ENCODE assay signal across 1 cellular context in the genomic region with DNA sequence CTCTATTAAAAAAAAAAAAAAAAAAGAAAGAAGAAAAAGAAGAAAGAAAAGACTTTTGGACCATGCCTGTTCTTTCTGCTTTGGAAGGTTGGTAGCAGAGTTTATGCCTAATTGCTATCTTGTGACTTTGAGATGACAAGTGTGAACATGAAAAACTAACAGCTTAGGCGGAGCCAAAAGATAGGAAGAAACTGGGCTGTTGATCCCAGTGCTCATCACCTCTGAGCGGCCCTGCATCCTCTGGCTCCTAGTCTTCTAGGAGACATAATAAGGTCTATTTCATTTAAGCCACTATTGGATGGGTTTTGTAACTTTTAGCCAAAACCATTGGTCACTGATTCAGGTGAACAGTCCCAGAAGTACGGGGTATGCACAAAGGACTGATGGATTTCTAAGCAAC.
TF ChIP-seq lines count a peak whose summit lies in the region.

No MANE protein-coding gene starts in this region.

TF ChIP-seq in IMR-90, 13 proteins besides CTCF, POLR2A, EP300 and RAD21:
- TF ChIP-seq MAFK (IDR thresholded peaks at IDR 0.05; ENCODE audit: low read depth, low read length), result no peak
- TF ChIP-seq, protein P1, sequence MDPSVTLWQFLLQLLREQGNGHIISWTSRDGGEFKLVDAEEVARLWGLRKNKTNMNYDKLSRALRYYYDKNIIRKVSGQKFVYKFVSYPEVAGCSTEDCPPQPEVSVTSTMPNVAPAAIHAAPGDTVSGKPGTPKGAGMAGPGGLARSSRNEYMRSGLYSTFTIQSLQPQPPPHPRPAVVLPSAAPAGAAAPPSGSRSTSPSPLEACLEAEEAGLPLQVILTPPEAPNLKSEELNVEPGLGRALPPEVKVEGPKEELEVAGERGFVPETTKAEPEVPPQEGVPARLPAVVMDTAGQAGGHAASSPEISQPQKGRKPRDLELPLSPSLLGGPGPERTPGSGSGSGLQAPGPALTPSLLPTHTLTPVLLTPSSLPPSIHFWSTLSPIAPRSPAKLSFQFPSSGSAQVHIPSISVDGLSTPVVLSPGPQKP (IDR thresholded peaks at IDR 0.05; ENCODE audit: borderline replicate concordance, low read depth, low read length), result no peak
- TF ChIP-seq CEBPB (IDR thresholded peaks at IDR 0.05; ENCODE audit: low read depth, low read length), result no peak
- no peak for TF ChIP-seq MAZ (IDR thresholded peaks at IDR 0.05; ENCODE audit: borderline replicate concordance, low read depth, low read length)
- no peak for TF ChIP-seq BHLHE40 (IDR thresholded peaks at IDR 0.05; ENCODE audit: low read depth, low read length)
- TF ChIP-seq MXI1 (IDR thresholded peaks at IDR 0.05; ENCODE audit: borderline replicate concordance, low read depth, low read length), result no peak
- no peak for TF ChIP-seq NFE2L2 (IDR thresholded peaks at IDR 0.05; ENCODE audit: low read depth, low read length)
- no peak for TF ChIP-seq RFX5 (IDR thresholded peaks at IDR 0.05; ENCODE audit: low read depth, low read length)
- TF ChIP-seq, protein P2, sequence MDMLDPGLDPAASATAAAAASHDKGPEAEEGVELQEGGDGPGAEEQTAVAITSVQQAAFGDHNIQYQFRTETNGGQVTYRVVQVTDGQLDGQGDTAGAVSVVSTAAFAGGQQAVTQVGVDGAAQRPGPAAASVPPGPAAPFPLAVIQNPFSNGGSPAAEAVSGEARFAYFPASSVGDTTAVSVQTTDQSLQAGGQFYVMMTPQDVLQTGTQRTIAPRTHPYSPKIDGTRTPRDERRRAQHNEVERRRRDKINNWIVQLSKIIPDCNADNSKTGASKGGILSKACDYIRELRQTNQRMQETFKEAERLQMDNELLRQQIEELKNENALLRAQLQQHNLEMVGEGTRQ (IDR thresholded peaks at IDR 0.05; ENCODE audit: low read depth, low read length), result no peak
- TF ChIP-seq CHD1 (IDR thresholded peaks at IDR 0.05; ENCODE audit: low read depth, low read length), result no peak
- no peak for TF ChIP-seq FOS (IDR thresholded peaks at IDR 0.05; ENCODE audit: low read depth, low read length)
- no peak for TF ChIP-seq RCOR1 (IDR thresholded peaks at IDR 0.05; ENCODE audit: insufficient replicate concordance, low read length)
- no peak for TF ChIP-seq SMC3 (IDR thresholded peaks at IDR 0.05; ENCODE audit: low read depth, low read length)
